8 cellular contexts compared by ENCODE assay signal in genomic region chr7:149239345-149240143, GRCh38. TPM values are rescaled to one million over a fixed set of nuclear protein-coding genes. Genes with fewer than 3 reads are reported as not detected.
DNase-seq lines count a peak whose midpoint lies in the region; ATAC-seq and TF ChIP-seq lines count a peak whose summit lies in the region.

Gene ZNF212 (plus strand): TSS chr7:149239651. CDS start chr7:149239779, 128 bp downstream.

- peaks cover 15% of the 10 kb centered on the region for H3K36me3 Mint-ChIP-seq in activated naive CD4-positive, alpha-beta T cell treated with anti-CD3 and anti-CD28 coated beads, Interleukin-2, amount 10 ng/mL, durations not matched to agents 7 days and 5 days
- peaks cover 14% of the 10 kb centered on the region for H3K36me3 Mint-ChIP-seq in glutamatergic neuron (ENCODE audit: unreplicated experiment)

- DNase-seq in GM10266 (ENCODE audit: extremely low spot score) = peak; percentile 96
- peak; percentile 80 for DNase-seq in NCI-H1048 (lab: John Stamatoyannopoulos, UW)
- DNase-seq in SK-N-MC (ENCODE audit: low read depth, low spot score) = peak; percentile 51
- peak; percentile 91 for DNase-seq in activated naive CD4-positive, alpha-beta T cell treated with anti-CD3 and anti-CD28 coated beads, Interleukin-2, amount 10 ng/mL, durations not matched to agents 7 days and 5 days
- peak; percentile 93 for DNase-seq in glutamatergic neuron
- DNase-seq in ovary = peak; percentile 82 to 91 (median 86)
- peak; percentile 88 to 93 for DNase-seq in thyroid gland

- 0 out of 2 replicates have a peak within 1 kb of the TSS, but pooled peaks have one; percentile 33 for H3K27ac ChIP-seq in SK-N-MC
- peak within 1 kb of the TSS in 1 of 2 donors; percentile 80 for H3K27ac ChIP-seq in ovary
- peak within 1 kb of the TSS in 2 of 3 donors; percentile 58 to 73 for H3K27ac ChIP-seq in thyroid gland

- no peak for TF ChIP-seq EP300 in ovary (IDR thresholded peaks at IDR 0.05)

- peak within 1 kb of the TSS; percentile 94 for H3K4me3 ChIP-seq in SK-N-MC
- peak within 1 kb of the TSS; percentile 97 for H3K4me3 ChIP-seq in ovary
- peak within 1 kb of the TSS; percentile 87 to 97 (median 92) for H3K4me3 ChIP-seq in thyroid gland (replicated peaks in 1 of 3)

- peak within 1 kb of the TSS; percentile 93 for H3K4me3 Mint-ChIP-seq in activated naive CD4-positive, alpha-beta T cell treated with anti-CD3 and anti-CD28 coated beads, Interleukin-2, amount 10 ng/mL, durations not matched to agents 7 days and 5 days
- H3K4me3 Mint-ChIP-seq in glutamatergic neuron (ENCODE audit: unreplicated experiment) = peak within 1 kb of the TSS; percentile 95

- no peaks in the 10 kb centered on the region for H3K27me3 ChIP-seq in ovary
- H3K27me3 ChIP-seq in thyroid gland = no peaks in the 10 kb centered on the region

- TF ChIP-seq POLR2A in ovary (IDR thresholded peaks at IDR 0.05) (no peak), thyroid gland (IDR thresholded peaks at IDR 0.05) (peak; percentile 14 to 55)

- peaks cover 6% of the 10 kb centered on the region for H3K9me3 Mint-ChIP-seq in activated naive CD4-positive, alpha-beta T cell treated with anti-CD3 and anti-CD28 coated beads, Interleukin-2, amount 10 ng/mL, durations not matched to agents 7 days and 5 days
- H3K9me3 Mint-ChIP-seq in glutamatergic neuron (ENCODE audit: unreplicated experiment) = peaks cover 6% of the 10 kb centered on the region

- intact Hi-C loops in ovary (cut with DNase I) (no loop called here), thyroid gland (cut with DNase I) (no loop called here)

- peaks cover 8% of the 10 kb centered on the region for H3K27me3 Mint-ChIP-seq in activated naive CD4-positive, alpha-beta T cell treated with anti-CD3 and anti-CD28 coated beads, Interleukin-2, amount 10 ng/mL, durations not matched to agents 7 days and 5 days
- H3K27me3 Mint-ChIP-seq in glutamatergic neuron (ENCODE audit: unreplicated experiment) = no peaks in the 10 kb centered on the region

- WGBS in ovary, 3 donors = 0 to 1% (median 1%) methylated on average over 42 to 64 of the region's 64 CpGs
- 0% methylated on average over 27 to 30 of the region's 64 CpGs for WGBS in thyroid gland, 2 donors

- peaks cover 7% of the 10 kb centered on the region for H3K4me1 ChIP-seq in ovary (ENCODE audit: insufficient read depth)
- H3K4me1 ChIP-seq in thyroid gland = peaks cover 10 to 17% of the 10 kb centered on the region in 2 donors

- ATAC-seq in HG02571 (IDR thresholded peaks at IDR 0.05; ENCODE audit: unreplicated experiment) = peak; percentile 100

- H3K27ac Mint-ChIP-seq in activated naive CD4-positive, alpha-beta T cell treated with anti-CD3 and anti-CD28 coated beads, Interleukin-2, amount 10 ng/mL, durations not matched to agents 7 days and 5 days = peak within 1 kb of the TSS; percentile 88
- H3K27ac Mint-ChIP-seq in glutamatergic neuron (ENCODE audit: unreplicated experiment) = peak within 1 kb of the TSS; percentile 82

- CTCF ChIA-PET in activated naive CD4-positive, alpha-beta T cell treated with anti-CD3 and anti-CD28 coated beads, Interleukin-2, amount 10 ng/mL, durations not matched to agents 7 days and 5 days (lab: Charles Lee) = interaction anchor here (1.0 kb wide), 1 partner anchor 386 kb away, joined by 3 read pairs; no protein-coding TSS in a partner anchor

- H3K9ac ChIP-seq in SK-N-MC (ENCODE audit: insufficient read length) = peak within 1 kb of the TSS; percentile 91

- H3K4me1 Mint-ChIP-seq in activated naive CD4-positive, alpha-beta T cell treated with anti-CD3 and anti-CD28 coated beads, Interleukin-2, amount 10 ng/mL, durations not matched to agents 7 days and 5 days = peaks cover 36% of the 10 kb centered on the region
- peaks cover 4% of the 10 kb centered on the region for H3K4me1 Mint-ChIP-seq in glutamatergic neuron (ENCODE audit: low read depth, unreplicated experiment)

- 0 out of 2 replicates have a peak, but pooled peaks cover 2% of the 10 kb centered on the region for H3K9me3 ChIP-seq in SK-N-MC (ENCODE audit: low read depth, low read length)
- peaks cover 0 to 2% of the 10 kb centered on the region in 2 donors for H3K9me3 ChIP-seq in ovary
- H3K9me3 ChIP-seq in thyroid gland = no peaks in the 10 kb centered on the region

- H3K36me3 ChIP-seq in SK-N-MC (ENCODE audit: insufficient read depth, low read length) = peaks cover 8% of the 10 kb centered on the region
- H3K36me3 ChIP-seq in ovary = no peaks in the 10 kb centered on the region
- no peaks in the 10 kb centered on the region for H3K36me3 ChIP-seq in thyroid gland

- TF ChIP-seq CTCF in GM10266 (IDR thresholded peaks at IDR 0.05; ENCODE audit: control insufficient read depth, insufficient read depth, low read depth, missing control alignments) = peak; percentile 99
- peak; percentile 67 for TF ChIP-seq CTCF in glutamatergic neuron (IDR thresholded peaks at IDR 0.05; ENCODE audit: partially characterized antibody, unreplicated experiment)
- TF ChIP-seq CTCF in ovary (IDR thresholded peaks at IDR 0.05) = peak; percentile 80 to 91 (median 88)
- TF ChIP-seq CTCF in thyroid gland (IDR thresholded peaks at IDR 0.05) = peak; percentile 43 to 98 (median 84)

RNA-seq across cellular contexts. Expression of gene ZNF212, which starts in this region (rescaled TPM):
- total RNA-seq in glutamatergic neuron (ENCODE audit: unreplicated experiment) (13.2 TPM), ovary (10 to 100 TPM in 5 of 7 donors, 1 to 10 TPM in 2; 5.4 to 16.0 (median 11.8) TPM), thyroid gland (10 to 100 TPM in 2 of 4 donors, 1 to 10 TPM in 2; 6.7 to 12.5 (median 9.7) TPM)
- 10 to 100 TPM in 1 of 2 donors, 1 to 10 TPM in 1; 7.0 to 11.0 TPM for polyA plus RNA-seq in ovary
